In genomic region chr11:118212131-118212725, GRCh38 we compare ENCODE assay signal across 1 cellular context.
A peak's percentile ranks its signal among the peaks of the same experiment; 100 is the strongest.
TF ChIP-seq lines count a peak whose summit lies in the region.

No MANE protein-coding gene starts in this region.

TF ChIP-seq in HepG2, 621 proteins besides CTCF, POLR2A, EP300 and RAD21 (continued from another document and continues in another):
- TF ChIP-seq ZGPAT (CRISPR knock-in tag; IDR thresholded peaks at IDR 0.05), result peak; percentile 97
- no peak for TF ChIP-seq ZNF749 (CRISPR knock-in tag; IDR thresholded peaks at IDR 0.05; ENCODE audit: borderline replicate concordance)
- TF ChIP-seq ZNF615 (CRISPR knock-in tag; IDR thresholded peaks at IDR 0.05; ENCODE audit: borderline replicate concordance), result no peak
- peak; percentile 74; the same call in 1 of the 2 replicates for TF ChIP-seq HINFP (CRISPR knock-in tag; IDR thresholded peaks at IDR 0.05; ENCODE audit: low read depth)
- TF ChIP-seq ARNTL (CRISPR knock-in tag; IDR thresholded peaks at IDR 0.05), result peak; percentile 85
- peak; percentile 72; the same call in 1 of the 2 replicates for TF ChIP-seq RBAK (CRISPR knock-in tag; IDR thresholded peaks at IDR 0.05)
- no peak for TF ChIP-seq MTERF4 (CRISPR knock-in tag; IDR thresholded peaks at IDR 0.05)
- no peak for TF ChIP-seq U2AF2 (IDR thresholded peaks at IDR 0.05; ENCODE audit: low read depth, low read length)
- TF ChIP-seq SNAI1 (CRISPR knock-in tag; IDR thresholded peaks at IDR 0.05; ENCODE audit: borderline replicate concordance), result no peak
- TF ChIP-seq ATM (IDR thresholded peaks at IDR 0.05; ENCODE audit: borderline replicate concordance), result no peak
- peak; percentile 85 for TF ChIP-seq DPF2 (CRISPR knock-in tag; IDR thresholded peaks at IDR 0.05; ENCODE audit: borderline replicate concordance, low read depth)
- no peak for TF ChIP-seq AKAP8 (CRISPR knock-in tag; IDR thresholded peaks at IDR 0.05)
- TF ChIP-seq MAZ (IDR thresholded peaks at IDR 0.05; ENCODE audit: borderline replicate concordance, low read depth, low read length), result no peak
- no peak for TF ChIP-seq MAZ (CRISPR knock-in tag; IDR thresholded peaks at IDR 0.05; ENCODE audit: low read depth)
- TF ChIP-seq HOXA7 (CRISPR knock-in tag; IDR thresholded peaks at IDR 0.05), result no peak
- TF ChIP-seq NCOA2 (CRISPR knock-in tag; IDR thresholded peaks at IDR 0.05), result peak; percentile 97
- no peak for TF ChIP-seq SP5 (CRISPR knock-in tag; IDR thresholded peaks at IDR 0.05; ENCODE audit: borderline replicate concordance, low read depth)
- peak; percentile 95 for TF ChIP-seq PAXIP1 (CRISPR knock-in tag; conservative IDR thresholded peaks at IDR 0.05)
- peak; percentile 59; the same call in 1 of the 2 replicates for TF ChIP-seq ZNF362 (CRISPR knock-in tag; IDR thresholded peaks at IDR 0.05; ENCODE audit: borderline replicate concordance)
- TF ChIP-seq CENPX (CRISPR knock-in tag; IDR thresholded peaks at IDR 0.05), result no peak
- no peak for TF ChIP-seq ZBTB10 (CRISPR knock-in tag; IDR thresholded peaks at IDR 0.05; ENCODE audit: borderline replicate concordance)
- TF ChIP-seq ZNF576 (CRISPR knock-in tag; IDR thresholded peaks at IDR 0.05), result no peak
- TF ChIP-seq PLSCR1 (CRISPR knock-in tag; IDR thresholded peaks at IDR 0.05; ENCODE audit: borderline replicate concordance), result no peak; the same call in 1 of the 2 replicates
- TF ChIP-seq PRDM4 (CRISPR knock-in tag; IDR thresholded peaks at IDR 0.05; ENCODE audit: borderline replicate concordance), result no peak
- no peak for TF ChIP-seq PBX2 (CRISPR knock-in tag; IDR thresholded peaks at IDR 0.05)
- no peak; the same call in 1 of the 2 replicates for TF ChIP-seq REXO4 (CRISPR knock-in tag; IDR thresholded peaks at IDR 0.05; ENCODE audit: borderline replicate concordance)
- peak; percentile 82 for TF ChIP-seq SAP130 (CRISPR knock-in tag; IDR thresholded peaks at IDR 0.05; ENCODE audit: low read depth)
- TF ChIP-seq BHLHE40 (IDR thresholded peaks at IDR 0.05; ENCODE audit: low read length), result peak; percentile 87
- peak; percentile 52; the same call in 1 of the 2 replicates for TF ChIP-seq FOXP1 (IDR thresholded peaks at IDR 0.05)
- TF ChIP-seq FOXP1 (CRISPR knock-in tag; IDR thresholded peaks at IDR 0.05), result no peak; the same call in none of the 2 replicates
- peak; percentile 80 for TF ChIP-seq HDAC1 (CRISPR knock-in tag; IDR thresholded peaks at IDR 0.05)
- TF ChIP-seq ZNF605 (CRISPR knock-in tag; IDR thresholded peaks at IDR 0.05), result 0 out of 2 replicates have a peak, but pooled peaks have one; percentile 19
- no peak for TF ChIP-seq MAFG (CRISPR knock-in tag; IDR thresholded peaks at IDR 0.05)
- no peak for TF ChIP-seq SIN3B (IDR thresholded peaks at IDR 0.05; ENCODE audit: low read length)
- TF ChIP-seq RELA (CRISPR knock-in tag; IDR thresholded peaks at IDR 0.05), result no peak
- TF ChIP-seq TRIM22 (IDR thresholded peaks at IDR 0.05), result no peak
